In the genomic region with DNA sequence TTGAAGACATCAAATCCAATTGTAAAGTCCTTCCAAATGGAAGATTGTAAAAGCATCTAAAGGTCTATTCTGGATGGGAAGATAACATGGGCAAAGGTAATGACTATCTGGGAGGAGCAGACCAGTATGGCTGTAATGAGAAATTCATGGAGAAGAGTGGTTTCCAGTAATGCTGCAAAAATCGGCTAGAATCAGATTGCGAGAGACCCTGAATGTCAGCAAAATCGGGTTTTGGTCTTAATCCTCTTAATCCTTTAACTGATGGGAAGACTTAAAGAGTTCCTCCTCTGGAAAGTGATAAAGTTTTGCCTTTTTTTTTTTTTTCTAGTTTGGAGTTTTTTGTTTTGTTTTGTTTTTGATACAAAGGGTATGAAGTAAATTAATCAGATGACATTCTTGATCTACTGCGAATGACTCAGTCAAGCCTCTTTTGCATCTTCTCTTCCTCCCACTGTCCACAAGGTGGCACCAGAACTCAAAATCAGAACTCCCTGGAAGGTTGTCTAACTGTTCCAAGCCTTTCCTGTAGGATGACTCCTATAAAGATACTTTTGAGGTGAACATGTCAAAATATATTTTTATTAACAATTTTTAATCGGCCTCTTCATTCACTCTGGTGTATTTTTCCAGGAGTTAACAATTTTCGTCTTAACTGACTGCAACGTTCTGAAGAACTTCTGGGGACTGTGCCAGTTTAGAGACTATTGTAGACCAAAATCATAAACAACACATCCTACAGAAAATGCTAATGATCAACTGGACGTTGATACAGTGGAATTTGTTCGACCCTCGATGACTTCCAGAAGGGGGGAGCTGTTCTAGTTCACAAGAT, we compare ENCODE assay signal across 8 cellular contexts.
DNase-seq lines count a peak whose midpoint lies in the region; ATAC-seq lines count a peak whose summit lies in the region.

No MANE protein-coding gene starts in this region.

- peak; percentile 80 for ATAC-seq in GM19351 (IDR thresholded peaks at IDR 0.05; ENCODE audit: unreplicated experiment)
- peak; percentile 72 for ATAC-seq in HG03196 (IDR thresholded peaks at IDR 0.05; ENCODE audit: unreplicated experiment)
- peak; percentile 48 for ATAC-seq in activated T-helper 17 cell treated with anti-CD3 and anti-CD28 coated beads, Interleukin-2, amount 50 U/mL, for 72 hours (replicated peaks)

- H3K27me3 Mint-ChIP-seq in activated T-helper 17 cell treated with anti-CD3 and anti-CD28 coated beads, Interleukin-2, amount 50 U/mL, for 72 hours = no peaks in the 10 kb centered on the region

- no peaks in the 10 kb centered on the region for H3K36me3 Mint-ChIP-seq in activated T-helper 17 cell treated with anti-CD3 and anti-CD28 coated beads, Interleukin-2, amount 50 U/mL, for 72 hours (ENCODE audit: low read depth)

- H3K4me3 Mint-ChIP-seq in activated T-helper 17 cell treated with anti-CD3 and anti-CD28 coated beads, Interleukin-2, amount 50 U/mL, for 72 hours = no peak overlapping the region

- peak; percentile 21 for DNase-seq in DMS53 treated with DMSO at 0.1 percent for 48 hours (lab: John Stamatoyannopoulos, UW; ENCODE audit: unreplicated experiment)
- peak; percentile 43 to 62 for DNase-seq in NCI-H446 (lab: John Stamatoyannopoulos, UW)
- DNase-seq in glomerular visceral epithelial cell (ENCODE audit: extremely low spot score) = peak; percentile 65
- peak in 6 of 10 donors; percentile 9 to 81 (median 53) for DNase-seq in posterior cingulate gyrus
- no peak for DNase-seq in NCI-H2029 treated with DMSO at 0.1 percent for 48 hours (lab: John Stamatoyannopoulos, UW)

- H3K27ac Mint-ChIP-seq in activated T-helper 17 cell treated with anti-CD3 and anti-CD28 coated beads, Interleukin-2, amount 50 U/mL, for 72 hours = no peak overlapping the region

- intact Hi-C loops in posterior cingulate gyrus (cut with DNase I) = loop anchor here (1.0 to 2.0 kb wide), 2 partner anchors 51 to 113 kb away; no protein-coding TSS in a partner anchor

- H3K9me3 Mint-ChIP-seq in activated T-helper 17 cell treated with anti-CD3 and anti-CD28 coated beads, Interleukin-2, amount 50 U/mL, for 72 hours = no peaks in the 10 kb centered on the region

- H3K4me1 Mint-ChIP-seq in activated T-helper 17 cell treated with anti-CD3 and anti-CD28 coated beads, Interleukin-2, amount 50 U/mL, for 72 hours = no peaks in the 10 kb centered on the region
